Comparison of ENCODE assay signal across 7 cellular contexts in genomic region chr16:63880948-63881347, GRCh38.
"Had no signal": no experiment of that assay in that cellular context is flagged by ENCODE, and none has a peak within 500 bp of the region (broad histone marks: within the 10 kb centered on the region; RNA-seq: fewer than 3 reads in every experiment).

No MANE protein-coding gene starts in this region.

- H3K4me3 ChIP-seq: K562 had no signal

- ATAC-seq: HepG2, K562 had no signal

- H3K4me3 Mint-ChIP-seq: IgD-negative memory B cell had no signal

- H3K27ac ChIP-seq: HL-60 had no signal

- H3K27ac Mint-ChIP-seq: IgD-negative memory B cell had no signal

- H3K36me3 Mint-ChIP-seq: IgD-negative memory B cell had no signal

- DNase-seq: IMR-90, KBM-7 had no signal

- H3K27me3 Mint-ChIP-seq: IgD-negative memory B cell had no signal

- H3K4me1 Mint-ChIP-seq: IgD-negative memory B cell had no signal

- FAIRE-seq: HepG2, HTR-8/SVneo, K562 had no signal
